ENCODE assay signal across 8 cellular contexts in the genomic region with DNA sequence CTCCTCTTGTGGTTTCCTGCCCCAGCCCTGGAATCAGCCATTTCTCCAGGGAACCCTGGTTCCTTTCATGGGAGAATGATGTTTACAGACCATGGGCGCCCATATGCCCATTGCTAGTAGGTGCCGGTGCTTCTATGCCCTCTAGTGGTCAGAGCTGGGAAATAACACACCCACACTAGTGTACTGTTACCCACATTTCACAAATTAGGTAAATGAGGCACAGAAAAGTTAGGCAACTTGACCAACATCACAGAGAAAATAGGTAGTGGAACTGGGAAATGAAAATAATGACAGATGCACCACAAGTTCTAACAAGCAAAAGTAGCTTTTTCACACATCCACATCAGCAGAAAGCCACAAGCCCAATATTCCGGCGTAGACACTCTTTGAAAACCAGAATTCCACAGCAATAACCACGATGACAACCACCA. TPM values are rescaled to one million over a fixed set of nuclear protein-coding genes. Genes with fewer than 3 reads are reported as not detected.
DNase-seq lines count a peak whose midpoint lies in the region; ATAC-seq, FAIRE-seq and TF ChIP-seq lines count a peak whose summit lies in the region.

No MANE protein-coding gene starts in this region.

- ATAC-seq in GM21447 (IDR thresholded peaks at IDR 0.05; ENCODE audit: unreplicated experiment), result no peak

- peaks cover 10% of the 10 kb centered on the region for H3K4me1 Mint-ChIP-seq in astrocyte (ENCODE audit: low read depth, unreplicated experiment)

- peak; percentile 64 for DNase-seq in NCI-H1105 (lab: John Stamatoyannopoulos, UW)
- peak; percentile 59 for DNase-seq in SW480 (ENCODE audit: low spot score)
- DNase-seq in astrocyte (ENCODE audit: low read depth), result no peak
- peak; percentile 25 for DNase-seq in iris pigment epithelial cell (ENCODE audit: low read depth)
- peak; percentile 53 for DNase-seq in stimulated activated CD4-positive, alpha-beta T cell treated with anti-CD3 and anti-CD28 coated beads, Interleukin-4, amount 100 ng/mL, for 1 hour
- no peak for DNase-seq in T1000 (lab: John Stamatoyannopoulos, UW)

- peaks cover 2% of the 10 kb centered on the region for H3K4me1 ChIP-seq in astrocyte (ENCODE audit: insufficient read depth, low read length)

- FAIRE-seq in astrocyte (lab: Jason Lieb, UNC), result peak; percentile 90

- no peak overlapping the region for H2AFZ ChIP-seq in astrocyte (ENCODE audit: low read depth, low read length)

- no peak overlapping the region for H3K4me2 ChIP-seq in astrocyte (ENCODE audit: low read length)

- no peak overlapping the region for H3K27ac Mint-ChIP-seq in astrocyte (ENCODE audit: unreplicated experiment)

- peaks cover 2% of the 10 kb centered on the region for H3K36me3 Mint-ChIP-seq in astrocyte (ENCODE audit: low read depth, unreplicated experiment)

- H3K9me3 Mint-ChIP-seq in astrocyte (ENCODE audit: unreplicated experiment), result no peaks in the 10 kb centered on the region

- H3K9me3 ChIP-seq in astrocyte (ENCODE audit: insufficient read depth, low read depth, low read length), result no peaks in the 10 kb centered on the region

- H3K27ac ChIP-seq in astrocyte (ENCODE audit: low read depth, low read length), result no peak overlapping the region

- H3K27me3 ChIP-seq in astrocyte (ENCODE audit: insufficient read depth, low read length), result no peaks in the 10 kb centered on the region

- peaks cover 45% of the 10 kb centered on the region for H3K27me3 Mint-ChIP-seq in astrocyte (ENCODE audit: low read depth, unreplicated experiment)

- no peaks in the 10 kb centered on the region for H3K79me2 ChIP-seq in astrocyte (ENCODE audit: insufficient read depth, low read length)

- H3K4me3 ChIP-seq in astrocyte (ENCODE audit: insufficient read depth, low read depth, low read length), result no peak overlapping the region

- H3K9ac ChIP-seq in astrocyte (ENCODE audit: low read length), result no peak overlapping the region

- H3K36me3 ChIP-seq in astrocyte (ENCODE audit: insufficient read depth, low read length), result no peaks in the 10 kb centered on the region

- no peaks in the 10 kb centered on the region for H4K20me1 ChIP-seq in astrocyte (ENCODE audit: insufficient read depth, low read length)

- no peak overlapping the region for H3K4me3 Mint-ChIP-seq in astrocyte (ENCODE audit: unreplicated experiment)

- TF ChIP-seq CTCF in GM12872 (IDR thresholded peaks at IDR 0.05; ENCODE audit: insufficient read depth, low read depth, low read length) (peak; percentile 88), astrocyte (IDR thresholded peaks at IDR 0.05; ENCODE audit: insufficient read depth, low read depth, low read length) (peak; percentile 77)

RNA-seq across cellular contexts. Expression of a gene that starts 1.3 kb away (rescaled TPM):
- not detected in 2 replicates for total RNA-seq in astrocyte

RNA-seq across cellular contexts. Expression of a gene that starts 39.7 kb away (rescaled TPM):
- total RNA-seq in astrocyte, result not detected in 2 replicates

RNA-seq across cellular contexts. Expression of a gene that starts 49.4 kb away (rescaled TPM):
- not detected in 2 replicates for total RNA-seq in astrocyte

RNA-seq across cellular contexts. Expression of a gene that starts 49.8 kb away (rescaled TPM):
- not detected in 2 replicates for total RNA-seq in astrocyte

Comparison
In these comparisons a context has a peak if more than half of its experiments do, and no peak if none do; other contexts are left out.
1. DNase-seq: peak in NCI-H1105 (single experiment), SW480 (single experiment), iris pigment epithelial cell (single experiment) and stimulated activated CD4-positive, alpha-beta T cell treated with anti-CD3 and anti-CD28 coated beads, Interleukin-4, amount 100 ng/mL, for 1 hour (single experiment); none in astrocyte (single experiment) and T1000 (single experiment).